Comparison of ENCODE assay signal across 8 cellular contexts in genomic region chr11:68312117-68312779, GRCh38. TPM values are rescaled to one million over a fixed set of nuclear protein-coding genes. Genes with fewer than 3 reads are reported as not detected.
DNase-seq lines count a peak whose midpoint lies in the region; ATAC-seq and TF ChIP-seq lines count a peak whose summit lies in the region.

TSS of gene LRP5 (plus strand) at chr11:68312591. CDS start at chr11:68312715, 124 bp downstream.

- 35% methylated on average over 8 of the region's 85 CpGs; no CpG with 5 or more reads in 1 of the 2 donors for WGBS in esophagus squamous epithelium, 2 donors

- peak in 1 of 10 experiments; percentile 18 for DNase-seq in CD4-positive, alpha-beta T cell
- DNase-seq in GM19240 (ENCODE audit: insufficient read length, low spot score): peak; percentile 36
- DNase-seq in T-helper 17 cell: no peak
- no peak for DNase-seq in esophagus squamous epithelium (lab: John Stamatoyannopoulos, UW)
- DNase-seq in naive thymus-derived CD8-positive, alpha-beta T cell: peak in 4 of 10 donors; percentile 18 to 28 (median 24)
- no peak for DNase-seq in caudate nucleus (lab: John Stamatoyannopoulos, UW)

- H3K9me3 Mint-ChIP-seq in CD4-positive, alpha-beta T cell: no peaks in the 10 kb centered on the region
- no peaks in the 10 kb centered on the region for H3K9me3 Mint-ChIP-seq in naive thymus-derived CD8-positive, alpha-beta T cell

- TF ChIP-seq CTCF in CD4-positive, alpha-beta T cell (IDR thresholded peaks at IDR 0.05): no peak
- no peak for TF ChIP-seq CTCF in esophagus squamous epithelium (IDR thresholded peaks at IDR 0.05)

- H3K27me3 Mint-ChIP-seq in CD4-positive, alpha-beta T cell: peaks cover 3% of the 10 kb centered on the region
- peaks cover 12% of the 10 kb centered on the region for H3K27me3 Mint-ChIP-seq in T-helper 17 cell
- peaks cover 0 to 19% (median 8%) of the 10 kb centered on the region in 5 donors for H3K27me3 Mint-ChIP-seq in naive thymus-derived CD8-positive, alpha-beta T cell

- H3K9me3 ChIP-seq in CD4-positive, alpha-beta T cell (ENCODE audit: control insufficient read depth, low read length): no peaks in the 10 kb centered on the region
- no peaks in the 10 kb centered on the region for H3K9me3 ChIP-seq in T-helper 17 cell (ENCODE audit: control insufficient read depth, low read length, poor library complexity, severe bottlenecking)
- no peaks in the 10 kb centered on the region for H3K9me3 ChIP-seq in esophagus squamous epithelium

- peaks cover 30% of the 10 kb centered on the region for H3K4me1 Mint-ChIP-seq in CD4-positive, alpha-beta T cell (ENCODE audit: low read depth)
- H3K4me1 Mint-ChIP-seq in T-helper 17 cell: peaks cover 14% of the 10 kb centered on the region
- H3K4me1 Mint-ChIP-seq in naive thymus-derived CD8-positive, alpha-beta T cell: peaks cover 18 to 21% (median 19%) of the 10 kb centered on the region in 4 donors

- peaks cover 24 to 52% (median 29%) of the 10 kb centered on the region in 3 donors for H3K4me1 ChIP-seq in esophagus squamous epithelium

- peak; percentile 58 for ATAC-seq in CD4-positive, alpha-beta T cell (ENCODE audit: poor library complexity)
- ATAC-seq in T-helper 17 cell (peak; percentile 39), GM18907 (IDR thresholded peaks at IDR 0.05; ENCODE audit: unreplicated experiment) (no peak), HG02870 (IDR thresholded peaks at IDR 0.05; ENCODE audit: unreplicated experiment) (no peak)
- peak; percentile 56 to 66 for ATAC-seq in naive thymus-derived CD8-positive, alpha-beta T cell

- no peaks in the 10 kb centered on the region for H3K36me3 ChIP-seq in esophagus squamous epithelium

- CTCF ChIA-PET in CD4-positive, alpha-beta T cell (lab: Charles Lee): no interaction called here

- POLR2A ChIA-PET in CD4-positive, alpha-beta T cell (lab: Charles Lee): interaction anchor here (0.5 kb wide), 1 partner anchor 8 kb away, joined by 3 read pairs; no protein-coding TSS in a partner anchor
- POLR2A ChIA-PET in naive thymus-derived CD8-positive, alpha-beta T cell (lab: Charles Lee): no interaction called here

- H3K4me3 Mint-ChIP-seq in CD4-positive, alpha-beta T cell: peak within 1 kb of the TSS; percentile 93
- peak within 1 kb of the TSS; percentile 86 for H3K4me3 Mint-ChIP-seq in T-helper 17 cell
- peak within 1 kb of the TSS; percentile 78 to 91 (median 86) for H3K4me3 Mint-ChIP-seq in naive thymus-derived CD8-positive, alpha-beta T cell

- intact Hi-C loops in CD4-positive, alpha-beta T cell (cut with DNase I, micrococcal nuclease): no loop called here
- intact Hi-C loops in esophagus squamous epithelium (cut with DNase I): loop anchor here (10.0 kb wide), 1 partner anchor 63 kb away; no protein-coding TSS in a partner anchor

- no peaks in the 10 kb centered on the region for H3K27me3 ChIP-seq in CD4-positive, alpha-beta T cell (ENCODE audit: control insufficient read depth, insufficient read depth, low read length)
- H3K27me3 ChIP-seq in esophagus squamous epithelium: no peaks in the 10 kb centered on the region

- H3K27ac Mint-ChIP-seq in CD4-positive, alpha-beta T cell: peak within 1 kb of the TSS; percentile 7
- peak within 1 kb of the TSS; percentile 54 for H3K27ac Mint-ChIP-seq in T-helper 17 cell
- H3K27ac Mint-ChIP-seq in naive thymus-derived CD8-positive, alpha-beta T cell: peak within 1 kb of the TSS in 9 of 10 donors; percentile 38 to 87 (median 52)

- no peak for TF ChIP-seq POLR2A in esophagus squamous epithelium (IDR thresholded peaks at IDR 0.05)

- no peak within 1 kb of the TSS for H3K27ac ChIP-seq in CD4-positive, alpha-beta T cell (ENCODE audit: low read depth, low read length)
- H3K27ac ChIP-seq in esophagus squamous epithelium (peak within 1 kb of the TSS; percentile 79 to 90 (median 86)), caudate nucleus (ENCODE audit: low read depth, low read length) (no peak within 1 kb of the TSS)

- peak within 1 kb of the TSS; percentile 53 to 79 (median 70) for H3K4me3 ChIP-seq in esophagus squamous epithelium

- H3K36me3 Mint-ChIP-seq in CD4-positive, alpha-beta T cell (ENCODE audit: low read depth): no peaks in the 10 kb centered on the region
- H3K36me3 Mint-ChIP-seq in T-helper 17 cell (ENCODE audit: low read depth): no peaks in the 10 kb centered on the region
- no peaks in the 10 kb centered on the region for H3K36me3 Mint-ChIP-seq in naive thymus-derived CD8-positive, alpha-beta T cell

RNA-seq across cellular contexts. Expression of gene LRP5, which starts in this region (rescaled TPM):
- total RNA-seq in CD4-positive, alpha-beta T cell: 1 to 10 TPM; 2.0 to 2.9 TPM
- total RNA-seq in T-helper 17 cell (1 to 10 TPM in 1 of 2 donors, under 1 TPM in 1; 0.73 to 3.0 TPM), esophagus squamous epithelium (10 to 100 TPM; 13.7 to 24.0 (median 20.9) TPM)
- total RNA-seq in naive thymus-derived CD8-positive, alpha-beta T cell: 1 to 10 TPM; 3.0 to 3.6 TPM
- polyA plus RNA-seq in naive thymus-derived CD8-positive, alpha-beta T cell: 1 to 10 TPM in 2 of 3 donors, under 1 TPM in 1; 0.19 to 1.4 (median 1.4) TPM

Comparison
In these comparisons a context has a peak if more than half of its experiments do, and no peak if none do; other contexts are left out.
1. ATAC-seq: peak in CD4-positive, alpha-beta T cell (single experiment), T-helper 17 cell (single experiment) and naive thymus-derived CD8-positive, alpha-beta T cell (2 of 2); none in GM18907 (single experiment) and HG02870 (single experiment).
2. H3K27ac ChIP-seq: peak in esophagus squamous epithelium (4 of 4); none in CD4-positive, alpha-beta T cell (single experiment) and caudate nucleus (single experiment).
3. Peak in every context shown above with its lines, with median percentiles within 50 percentile points of each other: H3K27ac Mint-ChIP-seq and H3K4me3 Mint-ChIP-seq.